20 cellular contexts compared by ENCODE assay signal in the genomic region with DNA sequence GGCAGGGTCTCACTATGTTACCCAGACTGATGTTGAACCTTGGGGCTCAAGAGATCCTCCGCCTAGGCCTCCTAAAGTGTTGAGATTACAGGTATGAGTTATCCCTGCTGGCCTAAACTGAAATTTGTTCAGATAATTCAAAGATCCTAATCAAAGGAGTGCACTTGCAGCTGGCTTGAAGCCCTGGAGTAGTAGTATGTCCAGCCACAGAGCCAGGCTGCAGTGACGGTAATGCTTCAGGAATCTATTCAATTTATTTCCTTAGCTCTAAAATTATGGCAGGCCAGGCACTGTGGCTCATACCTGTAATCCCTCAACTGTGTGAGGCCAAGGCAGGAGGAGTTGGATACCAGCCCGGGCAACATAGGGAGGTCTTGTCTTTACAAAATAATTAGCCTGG. TPM values are rescaled to one million over a fixed set of nuclear protein-coding genes. Genes with fewer than 3 reads are reported as not detected.
A peak's percentile ranks its signal among the peaks of the same experiment; 100 is the strongest.
DNase-seq lines count a peak whose midpoint lies in the region; ATAC-seq and TF ChIP-seq lines count a peak whose summit lies in the region.
"Had no signal": no experiment of that assay in that cellular context is flagged by ENCODE, and none has a peak within 500 bp of the region (broad histone marks: within the 10 kb centered on the region; RNA-seq: fewer than 3 reads in every experiment).

No MANE protein-coding gene starts in this region.

- H3K4me3 ChIP-seq in IMR-90 (ENCODE audit: insufficient read depth, low read depth, low read length) (no peak overlapping the region), osteoblast (ENCODE audit: insufficient read depth, low read length) (no peak overlapping the region)
- H3K4me3 ChIP-seq: SJCRH30 had no signal

- dilution Hi-C loops in IMR-90 (cut with HindIII; ENCODE audit: low sequenced_read_pairs, unreplicated experiment): no loop called here

- no peak overlapping the region for H2BK120ac ChIP-seq in IMR-90 (ENCODE audit: low read depth, low read length)

- POLR2A ChIA-PET in IMR-90 (lab: Charles Lee; ENCODE audit: unreplicated experiment): no interaction called here

- no peaks in the 10 kb centered on the region for H3K9me3 ChIP-seq in IMR-90 (ENCODE audit: control insufficient read depth, insufficient read depth, low read length)
- no peaks in the 10 kb centered on the region for H3K9me3 ChIP-seq in osteoblast (ENCODE audit: low read depth, low read length)
- H3K9me3 ChIP-seq: SJCRH30 had no signal

- no peak overlapping the region for H4K5ac ChIP-seq in IMR-90 (ENCODE audit: low read depth, low read length)

- H3K4me1 ChIP-seq in IMR-90 (ENCODE audit: control insufficient read depth, insufficient read depth, low read length): no peaks in the 10 kb centered on the region
- H3K4me1 ChIP-seq in osteoblast (ENCODE audit: insufficient read depth, low read length): peaks cover 3% of the 10 kb centered on the region
- H3K4me1 ChIP-seq: SJCRH30 had no signal

- WGBS in IMR-90 (ENCODE audit: extremely low coverage in 2 of 2, insufficient read length in 1 of 2), 2 experiments: 100% methylated on average over 1 of the region's 3 CpGs; no CpG with 5 or more reads in 1 of the 2 experiments

- no peak overlapping the region for H2BK15ac ChIP-seq in IMR-90 (ENCODE audit: low read depth, low read length)

- H3K56ac ChIP-seq in IMR-90 (ENCODE audit: extremely low read depth, insufficient read depth, low read length): no peak overlapping the region

- no peak overlapping the region for H3K9ac ChIP-seq in IMR-90 (ENCODE audit: low read depth, low read length)

- intact Hi-C loops in IMR-90 (cut with micrococcal nuclease): no loop called here

- DNase-seq in EH (ENCODE audit: low read depth) (peak; percentile 37), IMR-90 (peak; percentile 40), astrocyte of the hippocampus (ENCODE audit: low read depth, low spot score) (peak; percentile 12), osteoblast (ENCODE audit: insufficient read length, low spot score, missing footprints) (peak; percentile 62), iPS-NIHi11 (ENCODE audit: low spot score) (no peak), A172 (ENCODE audit: low spot score) (no peak), COR-L47 (lab: John Stamatoyannopoulos, UW) (no peak)
- DNase-seq: AML-193; CD4-positive, CD25-positive, alpha-beta regulatory T cell; DMS53; H9; NCI-H1436 treated with DMSO at 0.1 percent for 48 hours; NCI-H2029 treated with DMSO at 0.1 percent for 48 hours; NCI-H2171 treated with DMSO at 0.1 percent for 48 hours; NCI-H446 treated with DMSO at 0.1 percent for 48 hours; NK-92 treated with Interleukin-12 subunit alpha and Interleukin-12 subunit beta, amount 100 ng/mL, for 24 hours; SJCRH30 had no signal

- no peak overlapping the region for H3K23ac ChIP-seq in IMR-90 (ENCODE audit: low read depth, low read length)

- no peak overlapping the region for H3K14ac ChIP-seq in IMR-90 (replicated peaks; ENCODE audit: low read depth, low read length)

- H2AK9ac ChIP-seq in IMR-90 (replicated peaks; ENCODE audit: low read depth, low read length, poor library complexity): no peak overlapping the region

- no TSS peak for BruUV-seq in IMR-90 (replicated peaks; lab: Mats Ljungman, UMichigan)

- TF ChIP-seq POLR2A in IMR-90 (IDR thresholded peaks at IDR 0.05; ENCODE audit: low read depth, low read length): no peak

- H2AFZ ChIP-seq in IMR-90 (replicated peaks; ENCODE audit: low read length, poor library complexity) (no peak overlapping the region), osteoblast (ENCODE audit: low read length) (no peak overlapping the region)

- ATAC-seq in IMR-90 (ENCODE audit: low read depth): no peak

- H2BK20ac ChIP-seq in IMR-90 (ENCODE audit: low read depth, low read length): no peak overlapping the region

- no peak overlapping the region for H3K4ac ChIP-seq in IMR-90 (ENCODE audit: low read depth, low read length)

- no peak overlapping the region for H4K91ac ChIP-seq in IMR-90 (ENCODE audit: insufficient read depth, low read depth, low read length)

- H4K20me1 ChIP-seq in IMR-90 (ENCODE audit: insufficient read depth, low read length) (no peaks in the 10 kb centered on the region), osteoblast (ENCODE audit: insufficient read depth, low read length) (no peaks in the 10 kb centered on the region)

- H3K36me3 ChIP-seq in IMR-90 (ENCODE audit: control insufficient read depth, insufficient read depth, low read length) (no peaks in the 10 kb centered on the region), osteoblast (ENCODE audit: insufficient read depth, low read length) (no peaks in the 10 kb centered on the region)
- H3K36me3 ChIP-seq: SJCRH30 had no signal

- CTCF ChIA-PET in IMR-90 (lab: Yijun Ruan, JAX): no interaction called here

- H3K27me3 ChIP-seq in IMR-90 (ENCODE audit: control insufficient read depth, insufficient read depth, low read length) (no peaks in the 10 kb centered on the region), osteoblast (ENCODE audit: insufficient read depth, low read length) (no peaks in the 10 kb centered on the region)
- H3K27me3 ChIP-seq: SJCRH30 had no signal

- H2AK5ac ChIP-seq in IMR-90 (ENCODE audit: low read depth, low read length): no peak overlapping the region

- H4K8ac ChIP-seq in IMR-90 (ENCODE audit: low read depth in 2 of 2, low read length in 2 of 2): no peak overlapping the region

- H3K79me1 ChIP-seq in IMR-90 (ENCODE audit: low read depth in 1 of 2, low read length in 2 of 2): no peaks in the 10 kb centered on the region

- TF ChIP-seq RAD21 in IMR-90 (IDR thresholded peaks at IDR 0.05; ENCODE audit: low read length): no peak

- no peak overlapping the region for H3K4me2 ChIP-seq in IMR-90 (ENCODE audit: low read depth, low read length)
- no peak overlapping the region for H3K4me2 ChIP-seq in osteoblast (ENCODE audit: insufficient read depth, low read length)

- H2BK5ac ChIP-seq in IMR-90 (ENCODE audit: low read depth, low read length, poor library complexity, severe bottlenecking): no peak overlapping the region

- no peak overlapping the region for H3K27ac ChIP-seq in IMR-90 (ENCODE audit: insufficient read depth, low read length)
- H3K27ac ChIP-seq in osteoblast (ENCODE audit: low read depth, low read length): no peak overlapping the region
- H3K27ac ChIP-seq: HL-60, SJCRH30 had no signal

- no peaks in the 10 kb centered on the region for H3K9me1 ChIP-seq in IMR-90 (ENCODE audit: insufficient read depth, low read length)

- no peaks in the 10 kb centered on the region for H3K79me2 ChIP-seq in osteoblast (ENCODE audit: insufficient read depth, low read length)

- TF ChIP-seq CTCF in IMR-90 (conservative IDR thresholded peaks at IDR 0.05; ENCODE audit: low read depth, low read length) (no peak), osteoblast (IDR thresholded peaks at IDR 0.05; ENCODE audit: extremely low read depth, low read depth, low read length) (no peak)

- H3K18ac ChIP-seq in IMR-90 (ENCODE audit: low read depth, low read length): no peak overlapping the region

- in situ Hi-C loops in IMR-90 (cut with MboI; ENCODE audit: low sequenced_read_pairs): no loop called here

TF ChIP-seq in IMR-90, 13 proteins besides CTCF, POLR2A, EP300 and RAD21:
- TF ChIP-seq MXI1 (IDR thresholded peaks at IDR 0.05; ENCODE audit: borderline replicate concordance, low read depth, low read length) (no peak), CEBPB (IDR thresholded peaks at IDR 0.05; ENCODE audit: low read depth, low read length) (no peak), NFE2L2 (IDR thresholded peaks at IDR 0.05; ENCODE audit: low read depth, low read length) (no peak), FOS (IDR thresholded peaks at IDR 0.05; ENCODE audit: low read depth, low read length) (no peak), MAZ (IDR thresholded peaks at IDR 0.05; ENCODE audit: borderline replicate concordance, low read depth, low read length) (no peak), RFX5 (IDR thresholded peaks at IDR 0.05; ENCODE audit: low read depth, low read length) (no peak), MAFK (IDR thresholded peaks at IDR 0.05; ENCODE audit: low read depth, low read length) (no peak)

RNA-seq across cellular contexts. Expression of a gene that starts 1.4 kb away (rescaled TPM):
- under 0.01 TPM in 1 of 2 replicates, not detected in the other for total RNA-seq in IMR-90 (2012; rRNA removed)
- polyA plus RNA-seq in IMR-90 (2012; rRNA removed): 0.07 TPM in 1 of 2 replicates, not detected in the other
- polyA plus RNA-seq in IMR-90 (2012; cell fraction: cytosol; rRNA removed): 0.01 TPM in 1 of 2 replicates, not detected in the other
- polyA plus RNA-seq in IMR-90 (2012; cell fraction: nucleus; rRNA removed; ENCODE audit: low replicate concordance): 0.02 and 0.03 TPM in 2 replicates
- 5.0 and 8.7 TPM in 2 replicates for total RNA-seq in osteoblast
- not detected in 2 replicates for total RNA-seq in A172 (2014; rRNA removed; shearing (Covaris generic))
- total RNA-seq: G401, OCI-LY7, SJCRH30 had no signal

RNA-seq across cellular contexts. Expression of a gene that starts 23.6 kb away (rescaled TPM):
- not detected in 2 replicates for total RNA-seq in IMR-90 (2012; rRNA removed)
- polyA plus RNA-seq in IMR-90 (2012; rRNA removed): not detected in 2 replicates
- polyA plus RNA-seq in IMR-90 (2012; cell fraction: cytosol; rRNA removed): 0.12 TPM in 1 of 2 replicates, not detected in the other
- 0.08 TPM in 1 of 2 replicates, not detected in the other for polyA plus RNA-seq in IMR-90 (2012; cell fraction: nucleus; rRNA removed; ENCODE audit: low replicate concordance)
- 0.36 and 0.59 TPM in 2 replicates for total RNA-seq in osteoblast
- total RNA-seq in A172 (2014; rRNA removed; shearing (Covaris generic)): not detected in 2 replicates
- total RNA-seq: G401, H9, OCI-LY7, SJCRH30 had no signal

RNA-seq across cellular contexts. Expression of a gene that starts 30.8 kb away (rescaled TPM):
- not detected in 2 replicates for total RNA-seq in IMR-90 (2012; rRNA removed)
- polyA plus RNA-seq in IMR-90 (2012; rRNA removed): not detected in 2 replicates
- not detected in 2 replicates for polyA plus RNA-seq in IMR-90 (2012; cell fraction: cytosol; rRNA removed)
- polyA plus RNA-seq in IMR-90 (2012; cell fraction: nucleus; rRNA removed; ENCODE audit: low replicate concordance): 0.10 TPM in 1 of 2 replicates, not detected in the other
- not detected in 2 replicates for total RNA-seq in osteoblast
- not detected in 2 replicates for total RNA-seq in A172 (2014; rRNA removed; shearing (Covaris generic))
- total RNA-seq: CD4-positive, CD25-positive, alpha-beta regulatory T cell; G401; OCI-LY7; SJCRH30 had no signal
- polyA plus RNA-seq: CD4-positive, CD25-positive, alpha-beta regulatory T cell had no signal

RNA-seq across cellular contexts. Expression of a gene that starts 39.2 kb away (rescaled TPM):
- not detected in 2 replicates for total RNA-seq in IMR-90 (2012; rRNA removed)
- not detected in 2 replicates for polyA plus RNA-seq in IMR-90 (2012; rRNA removed)
- not detected in 2 replicates for polyA plus RNA-seq in IMR-90 (2012; cell fraction: cytosol; rRNA removed)
- not detected in 2 replicates for polyA plus RNA-seq in IMR-90 (2012; cell fraction: nucleus; rRNA removed; ENCODE audit: low replicate concordance)
- total RNA-seq in osteoblast: not detected in 2 replicates
- not detected in 2 replicates for total RNA-seq in A172 (2014; rRNA removed; shearing (Covaris generic))
- total RNA-seq: CD4-positive, CD25-positive, alpha-beta regulatory T cell; G401; OCI-LY7; SJCRH30 had no signal
- polyA plus RNA-seq: CD4-positive, CD25-positive, alpha-beta regulatory T cell had no signal

RNA-seq across cellular contexts. Expression of a gene that starts 58.8 kb away (rescaled TPM):
- total RNA-seq in IMR-90 (2012; rRNA removed) (1.6 and 4.2 TPM in 2 replicates), osteoblast (5.9 and 6.2 TPM in 2 replicates)
- polyA plus RNA-seq in IMR-90 (2012; rRNA removed): 1.3 and 1.5 TPM in 2 replicates
- 1.1 and 1.2 TPM in 2 replicates for polyA plus RNA-seq in IMR-90 (2012; cell fraction: cytosol; rRNA removed)
- 1.1 and 1.3 TPM in 2 replicates for polyA plus RNA-seq in IMR-90 (2012; cell fraction: nucleus; rRNA removed; ENCODE audit: low replicate concordance)
- total RNA-seq in A172 (2014; rRNA removed; shearing (Covaris generic)): not detected in 2 replicates
- total RNA-seq: G401 had no signal

Comparison
In these comparisons a context has a peak if more than half of its experiments do, and no peak if none do; other contexts are left out.
1. DNase-seq: peak in EH (single experiment), IMR-90 (single experiment), astrocyte of the hippocampus (single experiment) and osteoblast (single experiment); none in iPS-NIHi11 (single experiment), A172 (single experiment) and COR-L47 (single experiment).